In the genomic region with DNA sequence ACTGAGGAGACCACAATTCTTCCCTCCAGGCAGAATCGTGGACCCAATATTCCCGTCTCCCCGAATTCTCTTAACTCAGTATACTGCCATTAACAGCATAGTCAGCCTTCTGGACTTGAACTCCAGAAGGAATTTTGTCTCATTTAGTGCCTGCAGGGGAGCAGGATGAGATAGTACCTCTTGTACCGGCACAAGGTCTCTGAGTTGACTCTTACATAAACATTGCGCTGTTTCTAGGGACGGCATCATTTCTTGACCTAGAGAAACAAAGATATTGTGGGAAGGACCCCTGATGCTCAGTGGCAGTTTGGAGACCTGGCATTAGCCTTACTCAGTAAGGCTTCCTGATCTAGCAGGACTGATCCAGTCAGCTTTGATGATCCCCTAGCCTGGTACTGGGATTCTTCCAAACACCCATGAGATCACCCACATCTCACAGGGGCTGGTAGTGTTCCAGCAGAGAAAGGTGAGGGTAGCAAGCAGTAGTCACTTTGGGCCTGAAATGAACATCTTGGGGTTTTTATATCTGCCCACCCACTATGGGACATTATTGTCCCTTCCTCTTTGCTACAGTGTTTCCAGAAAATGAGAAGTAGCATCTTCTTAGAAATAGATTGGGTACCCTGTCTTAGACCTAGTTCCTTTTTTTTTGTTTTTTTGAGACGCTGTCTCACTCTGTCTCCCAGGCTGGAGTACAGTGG, we compare ENCODE assay signal across 1 cellular context.
TF ChIP-seq lines count a peak whose summit lies in the region.

No MANE protein-coding gene starts in this region.

TF ChIP-seq in GM12878, 131 proteins besides CTCF, POLR2A, EP300 and RAD21 (continued from another document):
- TF ChIP-seq, protein P1, sequence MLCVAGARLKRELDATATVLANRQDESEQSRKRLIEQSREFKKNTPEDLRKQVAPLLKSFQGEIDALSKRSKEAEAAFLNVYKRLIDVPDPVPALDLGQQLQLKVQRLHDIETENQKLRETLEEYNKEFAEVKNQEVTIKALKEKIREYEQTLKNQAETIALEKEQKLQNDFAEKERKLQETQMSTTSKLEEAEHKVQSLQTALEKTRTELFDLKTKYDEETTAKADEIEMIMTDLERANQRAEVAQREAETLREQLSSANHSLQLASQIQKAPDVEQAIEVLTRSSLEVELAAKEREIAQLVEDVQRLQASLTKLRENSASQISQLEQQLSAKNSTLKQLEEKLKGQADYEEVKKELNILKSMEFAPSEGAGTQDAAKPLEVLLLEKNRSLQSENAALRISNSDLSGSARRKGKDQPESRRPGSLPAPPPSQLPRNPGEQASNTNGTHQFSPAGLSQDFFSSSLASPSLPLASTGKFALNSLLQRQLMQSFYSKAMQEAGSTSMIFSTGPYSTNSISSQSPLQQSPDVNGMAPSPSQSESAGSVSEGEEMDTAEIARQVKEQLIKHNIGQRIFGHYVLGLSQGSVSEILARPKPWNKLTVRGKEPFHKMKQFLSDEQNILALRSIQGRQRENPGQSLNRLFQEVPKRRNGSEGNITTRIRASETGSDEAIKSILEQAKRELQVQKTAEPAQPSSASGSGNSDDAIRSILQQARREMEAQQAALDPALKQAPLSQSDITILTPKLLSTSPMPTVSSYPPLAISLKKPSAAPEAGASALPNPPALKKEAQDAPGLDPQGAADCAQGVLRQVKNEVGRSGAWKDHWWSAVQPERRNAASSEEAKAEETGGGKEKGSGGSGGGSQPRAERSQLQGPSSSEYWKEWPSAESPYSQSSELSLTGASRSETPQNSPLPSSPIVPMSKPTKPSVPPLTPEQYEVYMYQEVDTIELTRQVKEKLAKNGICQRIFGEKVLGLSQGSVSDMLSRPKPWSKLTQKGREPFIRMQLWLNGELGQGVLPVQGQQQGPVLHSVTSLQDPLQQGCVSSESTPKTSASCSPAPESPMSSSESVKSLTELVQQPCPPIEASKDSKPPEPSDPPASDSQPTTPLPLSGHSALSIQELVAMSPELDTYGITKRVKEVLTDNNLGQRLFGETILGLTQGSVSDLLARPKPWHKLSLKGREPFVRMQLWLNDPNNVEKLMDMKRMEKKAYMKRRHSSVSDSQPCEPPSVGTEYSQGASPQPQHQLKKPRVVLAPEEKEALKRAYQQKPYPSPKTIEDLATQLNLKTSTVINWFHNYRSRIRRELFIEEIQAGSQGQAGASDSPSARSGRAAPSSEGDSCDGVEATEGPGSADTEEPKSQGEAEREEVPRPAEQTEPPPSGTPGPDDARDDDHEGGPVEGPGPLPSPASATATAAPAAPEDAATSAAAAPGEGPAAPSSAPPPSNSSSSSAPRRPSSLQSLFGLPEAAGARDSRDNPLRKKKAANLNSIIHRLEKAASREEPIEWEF (IDR thresholded peaks at IDR 0.05; ENCODE audit: insufficient replicate concordance, low read depth, low read length), result no peak
